In genomic region chr19:2524840-2525723, GRCh38 we compare ENCODE assay signal across 10 cellular contexts. TPM values are rescaled to one million over a fixed set of nuclear protein-coding genes. Genes with fewer than 3 reads are reported as not detected.
DNase-seq lines count a peak whose midpoint lies in the region; ATAC-seq, FAIRE-seq and TF ChIP-seq lines count a peak whose summit lies in the region.
"Had no signal": no experiment of that assay in that cellular context is flagged by ENCODE, and none has a peak within 500 bp of the region (broad histone marks: within the 10 kb centered on the region; RNA-seq: fewer than 3 reads in every experiment).

No MANE protein-coding gene starts in this region.

- TF ChIP-seq CTCF in K562 (IDR thresholded peaks at IDR 0.05 in 2 of 3, conservative IDR thresholded peaks at IDR 0.05 in 1 of 3; ENCODE audit: insufficient read depth in 2 of 3, low read depth in 1 of 3, low read length in 3 of 3): no peak

- no TSS peak for BruUV-seq in K562 (replicated peaks; lab: Mats Ljungman, UMichigan)

- H3K27me3 Mint-ChIP-seq in naive thymus-derived CD8-positive, alpha-beta T cell: no peaks in the 10 kb centered on the region
- H3K27me3 Mint-ChIP-seq: activated T-cell treated with anti-CD3 and anti-CD28 coated beads, Interleukin-2, amount 50 U/mL, for 24 hours; CD4-positive, alpha-beta memory T cell had no signal

- no peak overlapping the region for H3K4me3 Mint-ChIP-seq in naive thymus-derived CD8-positive, alpha-beta T cell
- H3K4me3 Mint-ChIP-seq: activated T-cell treated with anti-CD3 and anti-CD28 coated beads, Interleukin-2, amount 50 U/mL, for 24 hours; CD4-positive, alpha-beta memory T cell had no signal

- H3K9me3 Mint-ChIP-seq in naive thymus-derived CD8-positive, alpha-beta T cell: no peaks in the 10 kb centered on the region
- H3K9me3 Mint-ChIP-seq: activated T-cell treated with anti-CD3 and anti-CD28 coated beads, Interleukin-2, amount 50 U/mL, for 24 hours had no signal

- peaks cover 6% of the 10 kb centered on the region; the same call in 1 of the 2 replicates for H4K20me1 ChIP-seq in K562 (replicated peaks; ENCODE audit: control insufficient read depth, insufficient read depth, low read length)

- intact Hi-C loops in K562 (cut with micrococcal nuclease): no loop called here

- peaks cover 0 to 1% (median 0%) of the 10 kb centered on the region in 4 donors for H3K4me1 Mint-ChIP-seq in naive thymus-derived CD8-positive, alpha-beta T cell
- H3K4me1 Mint-ChIP-seq: CD4-positive, alpha-beta memory T cell had no signal

- H3K36me3 ChIP-seq in K562 (ENCODE audit: control insufficient read depth, insufficient read depth, low read length): no peaks in the 10 kb centered on the region

- peak; percentile 79 for ATAC-seq in K562
- no peak for ATAC-seq in naive thymus-derived CD8-positive, alpha-beta T cell
- ATAC-seq in GM18502 (IDR thresholded peaks at IDR 0.05; ENCODE audit: poor library complexity, unreplicated experiment): no peak

- no peak for TF ChIP-seq EP300 in K562 (IDR thresholded peaks at IDR 0.05; ENCODE audit: low read length)

- no peak overlapping the region for H3K27ac ChIP-seq in K562 (ENCODE audit: extremely low read depth, low read depth, low read length)

- CTCF ChIA-PET in K562 (lab: Yijun Ruan, JAX; ENCODE audit: low intra/inter-chr PET ratio): no interaction called here

- peaks cover 0 to 3% of the 10 kb centered on the region in 2 experiments; a peak in 1 of 5 replicates for H3K27me3 ChIP-seq in K562 (ENCODE audit: control insufficient read depth in 2 of 2, insufficient read depth in 2 of 2, low read length in 2 of 2)

- no peaks in the 10 kb centered on the region for H3K9me3 ChIP-seq in K562 (replicated peaks; ENCODE audit: control insufficient read depth, insufficient read depth, low read depth, low read length)

- no peak for TF ChIP-seq POLR2A in K562 (conservative IDR thresholded peaks at IDR 0.05)

- TF ChIP-seq RAD21 in K562 (CRISPR knock-in tag; conservative IDR thresholded peaks at IDR 0.05 in 1 of 2, IDR thresholded peaks at IDR 0.05 in 1 of 2): no peak

- peak overlapping the region; percentile 47; the same call in 1 of the 2 replicates for H2AFZ ChIP-seq in K562 (ENCODE audit: low read depth, low read length)

- peak overlapping the region; percentile 27; the same call in 1 of the 2 replicates for H3K4me3 ChIP-seq in K562

- H3K79me2 ChIP-seq in K562 (ENCODE audit: control insufficient read depth, insufficient read depth, low read length): no peaks in the 10 kb centered on the region

- no peak overlapping the region for H3K27ac Mint-ChIP-seq in naive thymus-derived CD8-positive, alpha-beta T cell
- H3K27ac Mint-ChIP-seq: activated T-cell treated with anti-CD3 and anti-CD28 coated beads, Interleukin-2, amount 50 U/mL, for 24 hours had no signal

- H3K9me1 ChIP-seq in K562 (ENCODE audit: control insufficient read depth, insufficient read depth, low read length): no peaks in the 10 kb centered on the region

- H3K4me1 ChIP-seq in K562 (replicated peaks in 1 of 2; ENCODE audit: control insufficient read depth in 2 of 2, insufficient read depth in 2 of 2, low read length in 2 of 2): peaks cover 0 to 32% of the 10 kb centered on the region in 2 experiments; a peak in 4 of 5 replicates

- no peaks in the 10 kb centered on the region for H3K36me3 Mint-ChIP-seq in naive thymus-derived CD8-positive, alpha-beta T cell
- H3K36me3 Mint-ChIP-seq: CD4-positive, alpha-beta memory T cell had no signal

- in situ Hi-C loops in K562 (cut with MboI): no loop called here

- peak overlapping the region; percentile 36 for H3K4me2 ChIP-seq in K562 (ENCODE audit: insufficient read depth, low read length)

- FAIRE-seq in K562 (lab: Jason Lieb, UNC): no peak

- POLR2A ChIA-PET in K562 (lab: Yijun Ruan, JAX): interaction anchor here (0.6 to 0.9 kb wide), 2 partner anchors 8 to 1284 kb away, joined by 5 to 7 read pairs; no protein-coding TSS in a partner anchor
- POLR2A ChIA-PET in naive thymus-derived CD8-positive, alpha-beta T cell (lab: Charles Lee): interaction anchor here (0.6 kb wide), 1 partner anchor 431 kb away, joined by 4 read pairs; no protein-coding TSS in a partner anchor

- peak; percentile 71 for DNase-seq in 8988T
- DNase-seq in HuH-7.5 (ENCODE audit: low spot score): peak; percentile 78
- DNase-seq in K562 (ENCODE audit: extremely low read depth in 1 of 4, low spot score in 3 of 4): peak in 1 of 4 experiments; percentile 32
- DNase-seq in left kidney (ENCODE audit: low read depth, low spot score): peak; percentile 33
- DNase-seq in naive thymus-derived CD8-positive, alpha-beta T cell: no peak
- no peak for DNase-seq in SK-N-DZ (ENCODE audit: low spot score)
- DNase-seq in NCI-H1436 treated with DMSO at 0.1 percent for 48 hours (lab: John Stamatoyannopoulos, UW): no peak
- DNase-seq: activated T-cell treated with anti-CD3 and anti-CD28 coated beads, Interleukin-2, amount 50 U/mL, for 24 hours; CD4-positive, alpha-beta memory T cell had no signal

- 21% methylated on average over 45 of the region's 45 CpGs for WGBS in K562 (ENCODE audit: insufficient coverage, low coverage, missing lambda C conversion rate)

- peak overlapping the region in 1 of 2 experiments; percentile 32; a peak in 2 of 4 replicates for H3K9ac ChIP-seq in K562 (ENCODE audit: insufficient read depth in 1 of 2, low read depth in 2 of 2, low read length in 2 of 2)

TF ChIP-seq in K562, 482 proteins besides CTCF, POLR2A, EP300 and RAD21 (continues in another document):
- TF ChIP-seq STAT5A (IDR thresholded peaks at IDR 0.05; ENCODE audit: borderline replicate concordance, low read length) (no peak), MEF2D (tag; conservative IDR thresholded peaks at IDR 0.05; ENCODE audit: low read depth) (no peak), HCFC1 (IDR thresholded peaks at IDR 0.05; ENCODE audit: low read depth, low read length) (no peak), CXXC5 (CRISPR knock-in tag; IDR thresholded peaks at IDR 0.05) (no peak), ELF4 (CRISPR knock-in tag; IDR thresholded peaks at IDR 0.05) (no peak), ZNF121 (CRISPR knock-in tag; conservative IDR thresholded peaks at IDR 0.05) (no peak), NR0B1 (IDR thresholded peaks at IDR 0.05; ENCODE audit: partially characterized antibody) (no peak), STAT6 (CRISPR knock-in tag; IDR thresholded peaks at IDR 0.05) (no peak)

RNA-seq across cellular contexts. Expression of gene GADD45B, which starts 49.2 kb away (rescaled TPM):
- total RNA-seq in K562 (2011; cell fraction: chromatin; rRNA removed; ENCODE audit: low replicate concordance): 7.1 and 17.3 TPM in 2 replicates
- total RNA-seq in K562 (2011; cell fraction: nucleolus; rRNA removed): 18.6 and 27.0 TPM in 2 replicates
- total RNA-seq in K562 (2011; cell fraction: nucleoplasm; rRNA removed): 12.8 and 19.0 TPM in 2 replicates
- 3.9 and 4.1 TPM in 2 replicates for total RNA-seq in K562 (2014; rRNA removed)
- 1.7 and 2.1 TPM in 2 replicates for total RNA-seq in K562 (2014; rRNA removed; fragmentation: Illumina TruSeq; extraction: Trizol)
- 1.9 and 2.0 TPM in 2 replicates for total RNA-seq in K562 (2015; rRNA removed; fragmentation: Illumina TruSeq; extraction: Trizol)
- total RNA-seq in K562 (2021): 2.9 and 3.1 TPM in 2 replicates
- 2.7 and 4.7 TPM in 2 replicates for polyA plus RNA-seq in K562 (2011; rRNA removed)
- 5.2 and 6.5 TPM in 2 replicates for polyA plus RNA-seq in K562 (2011; cell fraction: cytosol; rRNA removed)
- 8.7 and 19.6 TPM in 2 replicates for polyA plus RNA-seq in K562 (2011; cell fraction: nucleus; rRNA removed)
- polyA plus RNA-seq in K562 (2012): 2.9 and 8.2 TPM in 2 replicates
- 0.79 and 1.0 TPM in 2 replicates for polyA plus RNA-seq in K562 (2014; fragmentation: Illumina TruSeq; extraction: Trizol)
- under 1 TPM; 0.06 to 0.18 TPM for polyA plus RNA-seq in K562 (2014; fragmentation: Nextera tagmentation; extraction: Ambion mirVana)
- 2.5 and 2.7 TPM in 2 replicates for polyA plus RNA-seq in K562 (2014; rRNA removed)
- polyA minus RNA-seq in K562 (2011; rRNA and poly(A)+ RNA removed): 3.5 and 5.2 TPM in 2 replicates
- 4.3 and 18.2 TPM in 2 replicates for polyA minus RNA-seq in K562 (2011; cell fraction: cytosol; rRNA and poly(A)+ RNA removed)
- polyA minus RNA-seq in K562 (2011; cell fraction: nucleus; rRNA and poly(A)+ RNA removed): 17.8 and 31.2 TPM in 2 replicates
- total RNA-seq in naive thymus-derived CD8-positive, alpha-beta T cell: 100 to 1,000 TPM; 108 to 115 TPM
- 10 to 100 TPM; 41.0 to 57.3 (median 43.8) TPM for polyA plus RNA-seq in naive thymus-derived CD8-positive, alpha-beta T cell
- polyA plus RNA-seq in SK-N-DZ (2014; cell fraction: cytosol; rRNA removed): 0.32 TPM in 1 of 2 replicates, not detected in the other
- polyA plus RNA-seq in SK-N-DZ (2014; cell fraction: nucleus; rRNA removed): not detected in 2 replicates

Comparison
In these comparisons a context has a peak if more than half of its experiments do, and no peak if none do; other contexts are left out.
1. DNase-seq: peak in 8988T (single experiment), HuH-7.5 (single experiment) and left kidney (single experiment); none in naive thymus-derived CD8-positive, alpha-beta T cell (0 of 10), SK-N-DZ (single experiment) and NCI-H1436 treated with DMSO at 0.1 percent for 48 hours (single experiment).